ENCODE assay signal across 1 cellular context in genomic region chr2:3387644-3388411, GRCh38.
TF ChIP-seq lines count a peak whose summit lies in the region.

No MANE protein-coding gene starts in this region.

TF ChIP-seq in GM23338, 12 proteins besides CTCF, POLR2A, EP300 and RAD21 (continued from another document):
- TF ChIP-seq ZNF462 (CRISPR knock-in tag; IDR thresholded peaks at IDR 0.05) (no peak), STAT1 (IDR thresholded peaks at IDR 0.05; ENCODE audit: unreplicated experiment) (no peak)
